ENCODE assay signal across 7 cellular contexts in genomic region chr2:18057657-18058056, GRCh38.
"Had no signal": no experiment of that assay in that cellular context is flagged by ENCODE, and none has a peak within 500 bp of the region (broad histone marks: within the 10 kb centered on the region; RNA-seq: fewer than 3 reads in every experiment).

No MANE protein-coding gene starts in this region.

- H3K36me3 Mint-ChIP-seq: IgD-negative memory B cell had no signal

- DNase-seq: H9, HCEC 1CT, KBM-7 had no signal

- H3K4me3 ChIP-seq: GM23338 had no signal

- H3K4me2 ChIP-seq: GM23338 had no signal

- H2AFZ ChIP-seq: GM23338 had no signal

- H3K4me1 Mint-ChIP-seq: H9, IgD-negative memory B cell had no signal

- ATAC-seq: GM23338, HepG2 had no signal

- H3K9me3 Mint-ChIP-seq: GM23338 had no signal

- H3K27ac Mint-ChIP-seq: GM23338, H9 had no signal

- H3K27ac ChIP-seq: HL-60 had no signal

- H3K4me3 Mint-ChIP-seq: GM23338, H9, IgD-negative memory B cell had no signal
